In genomic region chr1:154419620-154420020, GRCh38 we compare ENCODE assay signal across 1 cellular context.
A peak's percentile ranks its signal among the peaks of the same experiment; 100 is the strongest.
TF ChIP-seq lines count a peak whose summit lies in the region.

No MANE protein-coding gene starts in this region.

TF ChIP-seq in HepG2, 621 proteins besides CTCF, POLR2A, EP300 and RAD21 (continued from another document and continues in another):
- no peak for TF ChIP-seq ZBTB33 (CRISPR knock-in tag; IDR thresholded peaks at IDR 0.05)
- no peak for TF ChIP-seq ZNF572 (CRISPR knock-in tag; IDR thresholded peaks at IDR 0.05)
- TF ChIP-seq ZNF761 (CRISPR knock-in tag; conservative IDR thresholded peaks at IDR 0.05): no peak
- no peak for TF ChIP-seq EZH2 (conservative IDR thresholded peaks at IDR 0.05; ENCODE audit: low read depth, low read length)
- TF ChIP-seq PAF1 (CRISPR knock-in tag; IDR thresholded peaks at IDR 0.05): no peak
- peak; percentile 50; the same call in 1 of the 2 replicates for TF ChIP-seq ZFP91 (CRISPR knock-in tag; IDR thresholded peaks at IDR 0.05; ENCODE audit: borderline replicate concordance)
- peak; percentile 89 for TF ChIP-seq HNF1B (CRISPR knock-in tag; IDR thresholded peaks at IDR 0.05)
- TF ChIP-seq ZNF17 (CRISPR knock-in tag; IDR thresholded peaks at IDR 0.05): no peak
- TF ChIP-seq IRX3 (CRISPR knock-in tag; IDR thresholded peaks at IDR 0.05; ENCODE audit: borderline replicate concordance, low read depth): no peak
- no peak for TF ChIP-seq ZSCAN31 (CRISPR knock-in tag; IDR thresholded peaks at IDR 0.05; ENCODE audit: low read depth)
- TF ChIP-seq MTA3 (CRISPR knock-in tag; IDR thresholded peaks at IDR 0.05): no peak
- TF ChIP-seq ZNF343 (CRISPR knock-in tag; IDR thresholded peaks at IDR 0.05): no peak
- TF ChIP-seq, protein P1, sequence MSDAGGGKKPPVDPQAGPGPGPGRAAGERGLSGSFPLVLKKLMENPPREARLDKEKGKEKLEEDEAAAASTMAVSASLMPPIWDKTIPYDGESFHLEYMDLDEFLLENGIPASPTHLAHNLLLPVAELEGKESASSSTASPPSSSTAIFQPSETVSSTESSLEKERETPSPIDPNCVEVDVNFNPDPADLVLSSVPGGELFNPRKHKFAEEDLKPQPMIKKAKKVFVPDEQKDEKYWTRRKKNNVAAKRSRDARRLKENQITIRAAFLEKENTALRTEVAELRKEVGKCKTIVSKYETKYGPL (CRISPR knock-in tag; IDR thresholded peaks at IDR 0.05): peak; percentile 91
- TF ChIP-seq, protein P2, sequence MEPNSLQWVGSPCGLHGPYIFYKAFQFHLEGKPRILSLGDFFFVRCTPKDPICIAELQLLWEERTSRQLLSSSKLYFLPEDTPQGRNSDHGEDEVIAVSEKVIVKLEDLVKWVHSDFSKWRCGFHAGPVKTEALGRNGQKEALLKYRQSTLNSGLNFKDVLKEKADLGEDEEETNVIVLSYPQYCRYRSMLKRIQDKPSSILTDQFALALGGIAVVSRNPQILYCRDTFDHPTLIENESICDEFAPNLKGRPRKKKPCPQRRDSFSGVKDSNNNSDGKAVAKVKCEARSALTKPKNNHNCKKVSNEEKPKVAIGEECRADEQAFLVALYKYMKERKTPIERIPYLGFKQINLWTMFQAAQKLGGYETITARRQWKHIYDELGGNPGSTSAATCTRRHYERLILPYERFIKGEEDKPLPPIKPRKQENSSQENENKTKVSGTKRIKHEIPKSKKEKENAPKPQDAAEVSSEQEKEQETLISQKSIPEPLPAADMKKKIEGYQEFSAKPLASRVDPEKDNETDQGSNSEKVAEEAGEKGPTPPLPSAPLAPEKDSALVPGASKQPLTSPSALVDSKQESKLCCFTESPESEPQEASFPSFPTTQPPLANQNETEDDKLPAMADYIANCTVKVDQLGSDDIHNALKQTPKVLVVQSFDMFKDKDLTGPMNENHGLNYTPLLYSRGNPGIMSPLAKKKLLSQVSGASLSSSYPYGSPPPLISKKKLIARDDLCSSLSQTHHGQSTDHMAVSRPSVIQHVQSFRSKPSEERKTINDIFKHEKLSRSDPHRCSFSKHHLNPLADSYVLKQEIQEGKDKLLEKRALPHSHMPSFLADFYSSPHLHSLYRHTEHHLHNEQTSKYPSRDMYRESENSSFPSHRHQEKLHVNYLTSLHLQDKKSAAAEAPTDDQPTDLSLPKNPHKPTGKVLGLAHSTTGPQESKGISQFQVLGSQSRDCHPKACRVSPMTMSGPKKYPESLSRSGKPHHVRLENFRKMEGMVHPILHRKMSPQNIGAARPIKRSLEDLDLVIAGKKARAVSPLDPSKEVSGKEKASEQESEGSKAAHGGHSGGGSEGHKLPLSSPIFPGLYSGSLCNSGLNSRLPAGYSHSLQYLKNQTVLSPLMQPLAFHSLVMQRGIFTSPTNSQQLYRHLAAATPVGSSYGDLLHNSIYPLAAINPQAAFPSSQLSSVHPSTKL (CRISPR knock-in tag; IDR thresholded peaks at IDR 0.05): peak; percentile 88
- no peak for TF ChIP-seq HCFC1 (IDR thresholded peaks at IDR 0.05; ENCODE audit: low read depth, low read length)
- no peak for TF ChIP-seq ZBTB44 (CRISPR knock-in tag; IDR thresholded peaks at IDR 0.05)
- peak in 1 of 2 experiments; percentile 89; a peak in 2 of 4 replicates for TF ChIP-seq ATF4 (CRISPR knock-in tag; IDR thresholded peaks at IDR 0.05)
- no peak for TF ChIP-seq CCDC6 (CRISPR knock-in tag; IDR thresholded peaks at IDR 0.05)
- TF ChIP-seq, protein P3, sequence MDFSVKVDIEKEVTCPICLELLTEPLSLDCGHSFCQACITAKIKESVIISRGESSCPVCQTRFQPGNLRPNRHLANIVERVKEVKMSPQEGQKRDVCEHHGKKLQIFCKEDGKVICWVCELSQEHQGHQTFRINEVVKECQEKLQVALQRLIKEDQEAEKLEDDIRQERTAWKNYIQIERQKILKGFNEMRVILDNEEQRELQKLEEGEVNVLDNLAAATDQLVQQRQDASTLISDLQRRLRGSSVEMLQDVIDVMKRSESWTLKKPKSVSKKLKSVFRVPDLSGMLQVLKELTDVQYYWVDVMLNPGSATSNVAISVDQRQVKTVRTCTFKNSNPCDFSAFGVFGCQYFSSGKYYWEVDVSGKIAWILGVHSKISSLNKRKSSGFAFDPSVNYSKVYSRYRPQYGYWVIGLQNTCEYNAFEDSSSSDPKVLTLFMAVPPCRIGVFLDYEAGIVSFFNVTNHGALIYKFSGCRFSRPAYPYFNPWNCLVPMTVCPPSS (IDR thresholded peaks at IDR 0.05): no peak
- TF ChIP-seq ATRX (CRISPR knock-in tag; IDR thresholded peaks at IDR 0.05; ENCODE audit: borderline replicate concordance): no peak
- TF ChIP-seq YY1 (IDR thresholded peaks at IDR 0.05; ENCODE audit: insufficient read depth, insufficient replicate concordance, low read depth, low read length): no peak
- no peak for TF ChIP-seq ZNF10 (CRISPR knock-in tag; IDR thresholded peaks at IDR 0.05; ENCODE audit: borderline replicate concordance, low read depth)
- peak; percentile 56 for TF ChIP-seq GABPB1 (CRISPR knock-in tag; IDR thresholded peaks at IDR 0.05)
- TF ChIP-seq FOSL1 (CRISPR knock-in tag; IDR thresholded peaks at IDR 0.05; ENCODE audit: borderline replicate concordance): peak; percentile 40; the same call in 1 of the 2 replicates
- no peak for TF ChIP-seq DMTF1 (CRISPR knock-in tag; IDR thresholded peaks at IDR 0.05)
- TF ChIP-seq, protein P4, sequence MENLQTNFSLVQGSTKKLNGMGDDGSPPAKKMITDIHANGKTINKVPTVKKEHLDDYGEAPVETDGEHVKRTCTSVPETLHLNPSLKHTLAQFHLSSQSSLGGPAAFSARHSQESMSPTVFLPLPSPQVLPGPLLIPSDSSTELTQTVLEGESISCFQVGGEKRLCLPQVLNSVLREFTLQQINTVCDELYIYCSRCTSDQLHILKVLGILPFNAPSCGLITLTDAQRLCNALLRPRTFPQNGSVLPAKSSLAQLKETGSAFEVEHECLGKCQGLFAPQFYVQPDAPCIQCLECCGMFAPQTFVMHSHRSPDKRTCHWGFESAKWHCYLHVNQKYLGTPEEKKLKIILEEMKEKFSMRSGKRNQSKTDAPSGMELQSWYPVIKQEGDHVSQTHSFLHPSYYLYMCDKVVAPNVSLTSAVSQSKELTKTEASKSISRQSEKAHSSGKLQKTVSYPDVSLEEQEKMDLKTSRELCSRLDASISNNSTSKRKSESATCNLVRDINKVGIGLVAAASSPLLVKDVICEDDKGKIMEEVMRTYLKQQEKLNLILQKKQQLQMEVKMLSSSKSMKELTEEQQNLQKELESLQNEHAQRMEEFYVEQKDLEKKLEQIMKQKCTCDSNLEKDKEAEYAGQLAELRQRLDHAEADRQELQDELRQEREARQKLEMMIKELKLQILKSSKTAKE (CRISPR knock-in tag; IDR thresholded peaks at IDR 0.05; ENCODE audit: borderline replicate concordance): peak; percentile 88
- TF ChIP-seq, protein P5, sequence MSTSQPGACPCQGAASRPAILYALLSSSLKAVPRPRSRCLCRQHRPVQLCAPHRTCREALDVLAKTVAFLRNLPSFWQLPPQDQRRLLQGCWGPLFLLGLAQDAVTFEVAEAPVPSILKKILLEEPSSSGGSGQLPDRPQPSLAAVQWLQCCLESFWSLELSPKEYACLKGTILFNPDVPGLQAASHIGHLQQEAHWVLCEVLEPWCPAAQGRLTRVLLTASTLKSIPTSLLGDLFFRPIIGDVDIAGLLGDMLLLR (CRISPR knock-in tag; IDR thresholded peaks at IDR 0.05): no peak
- peak; percentile 85 for TF ChIP-seq ZNF607 (CRISPR knock-in tag; IDR thresholded peaks at IDR 0.05; ENCODE audit: borderline replicate concordance)
- no peak for TF ChIP-seq ZNF335 (CRISPR knock-in tag; IDR thresholded peaks at IDR 0.05)
- no peak for TF ChIP-seq MAZ (IDR thresholded peaks at IDR 0.05; ENCODE audit: borderline replicate concordance, low read depth, low read length)
- TF ChIP-seq MAZ (CRISPR knock-in tag; IDR thresholded peaks at IDR 0.05; ENCODE audit: low read depth): peak; percentile 36; the same call in 1 of the 2 replicates
- TF ChIP-seq CHCHD3 (CRISPR knock-in tag; IDR thresholded peaks at IDR 0.05): 0 out of 2 replicates have a peak, but pooled peaks have one; percentile 74
- no peak for TF ChIP-seq HNRNPK (IDR thresholded peaks at IDR 0.05; ENCODE audit: low read depth, low read length, poor library complexity, severe bottlenecking)
- TF ChIP-seq ZC3H4 (CRISPR knock-in tag; IDR thresholded peaks at IDR 0.05; ENCODE audit: borderline replicate concordance): no peak
- TF ChIP-seq IRF2 (CRISPR knock-in tag; IDR thresholded peaks at IDR 0.05): peak; percentile 82
- no peak for TF ChIP-seq FUBP1 (CRISPR knock-in tag; IDR thresholded peaks at IDR 0.05; ENCODE audit: borderline replicate concordance)
